Comparison of ENCODE assay signal across 8 cellular contexts in the genomic region with DNA sequence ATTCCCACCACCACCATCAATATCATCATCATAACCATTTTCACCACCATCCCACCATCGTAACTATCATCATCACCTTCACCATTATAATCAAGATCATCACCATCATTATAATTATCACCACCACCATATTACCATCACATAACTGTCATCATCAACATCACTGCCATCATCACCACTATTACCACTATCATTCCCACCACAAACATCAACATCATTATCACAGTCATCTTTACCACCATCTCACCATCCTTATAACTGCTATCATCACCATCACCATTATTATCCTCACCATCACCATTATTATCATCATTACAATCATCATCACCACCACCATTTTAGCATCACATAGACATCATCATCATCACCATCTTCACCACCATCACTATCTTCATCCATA.
"Had no signal": no experiment of that assay in that cellular context is flagged by ENCODE, and none has a peak within 500 bp of the region (broad histone marks: within the 10 kb centered on the region; RNA-seq: fewer than 3 reads in every experiment).

No MANE protein-coding gene starts in this region.

- H3K4me3 Mint-ChIP-seq: GM23338, HFFc6 had no signal

- H3K4me3 ChIP-seq: GM23338, HAP-1, K562 had no signal

- H3K27ac Mint-ChIP-seq: GM23338, HFFc6 had no signal

- FAIRE-seq: K562 had no signal

- H3K9me3 Mint-ChIP-seq: GM23338, HFFc6 had no signal

- H2AFZ ChIP-seq: GM23338 had no signal

- ATAC-seq: GM23338, HCT116, K562 had no signal

- H3K36me3 ChIP-seq: HAP-1 had no signal

- H3K4me2 ChIP-seq: GM23338 had no signal

- H3K4me1 ChIP-seq: HAP-1 had no signal

- DNase-seq: H7, HFFc6, Kasumi-1, KG1 had no signal

- H3K4me1 Mint-ChIP-seq: GM23338 had no signal

- H3K9me3 ChIP-seq: HAP-1 had no signal
